ENCODE assay signal across 2 cellular contexts in genomic region chr3:122682016-122682374, GRCh38.
TF ChIP-seq lines count a peak whose summit lies in the region.

No MANE protein-coding gene starts in this region.

TF ChIP-seq in SK-N-SH, 30 proteins besides CTCF, POLR2A, EP300 and RAD21 (continued from another document):
- TF ChIP-seq, protein P1, sequence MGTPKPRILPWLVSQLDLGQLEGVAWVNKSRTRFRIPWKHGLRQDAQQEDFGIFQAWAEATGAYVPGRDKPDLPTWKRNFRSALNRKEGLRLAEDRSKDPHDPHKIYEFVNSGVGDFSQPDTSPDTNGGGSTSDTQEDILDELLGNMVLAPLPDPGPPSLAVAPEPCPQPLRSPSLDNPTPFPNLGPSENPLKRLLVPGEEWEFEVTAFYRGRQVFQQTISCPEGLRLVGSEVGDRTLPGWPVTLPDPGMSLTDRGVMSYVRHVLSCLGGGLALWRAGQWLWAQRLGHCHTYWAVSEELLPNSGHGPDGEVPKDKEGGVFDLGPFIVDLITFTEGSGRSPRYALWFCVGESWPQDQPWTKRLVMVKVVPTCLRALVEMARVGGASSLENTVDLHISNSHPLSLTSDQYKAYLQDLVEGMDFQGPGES (IDR thresholded peaks at IDR 0.05; ENCODE audit: low read depth, low read length) = no peak
- TF ChIP-seq TAF1 (IDR thresholded peaks at IDR 0.05; ENCODE audit: borderline replicate concordance, low read depth, low read length) = no peak
- TF ChIP-seq MAX (IDR thresholded peaks at IDR 0.05; ENCODE audit: low read depth) = no peak
- no peak for TF ChIP-seq SMC3 (IDR thresholded peaks at IDR 0.05; ENCODE audit: low read depth, low read length)
- TF ChIP-seq TEAD4 (IDR thresholded peaks at IDR 0.05; ENCODE audit: borderline replicate concordance, insufficient read depth) = no peak
TF ChIP-seq in SK-N-SH: peak in this region for 0.

TF ChIP-seq in SK-N-SH treated with all-trans-retinoic acid at 6 μM for 48 hours, 23 proteins besides CTCF, POLR2A, EP300 and RAD21 (continued from another document):
- no peak for TF ChIP-seq PATZ1 (CRISPR knock-in tag; IDR thresholded peaks at IDR 0.05; ENCODE audit: borderline replicate concordance)
- no peak for TF ChIP-seq ISL1 (CRISPR knock-in tag; IDR thresholded peaks at IDR 0.05)
- no peak for TF ChIP-seq ZFP3 (CRISPR knock-in tag; IDR thresholded peaks at IDR 0.05)
- no peak for TF ChIP-seq PPARA (CRISPR knock-in tag; IDR thresholded peaks at IDR 0.05; ENCODE audit: borderline replicate concordance)
- TF ChIP-seq ZFP30 (CRISPR knock-in tag; IDR thresholded peaks at IDR 0.05) = no peak
- TF ChIP-seq ZC3H10 (CRISPR knock-in tag; IDR thresholded peaks at IDR 0.05) = no peak
- no peak for TF ChIP-seq ZNF70 (CRISPR knock-in tag; IDR thresholded peaks at IDR 0.05)
- TF ChIP-seq OSR1 (CRISPR knock-in tag; IDR thresholded peaks at IDR 0.05) = no peak
- no peak for TF ChIP-seq TCF4 (CRISPR knock-in tag; IDR thresholded peaks at IDR 0.05; ENCODE audit: borderline replicate concordance)
- TF ChIP-seq, protein P2, sequence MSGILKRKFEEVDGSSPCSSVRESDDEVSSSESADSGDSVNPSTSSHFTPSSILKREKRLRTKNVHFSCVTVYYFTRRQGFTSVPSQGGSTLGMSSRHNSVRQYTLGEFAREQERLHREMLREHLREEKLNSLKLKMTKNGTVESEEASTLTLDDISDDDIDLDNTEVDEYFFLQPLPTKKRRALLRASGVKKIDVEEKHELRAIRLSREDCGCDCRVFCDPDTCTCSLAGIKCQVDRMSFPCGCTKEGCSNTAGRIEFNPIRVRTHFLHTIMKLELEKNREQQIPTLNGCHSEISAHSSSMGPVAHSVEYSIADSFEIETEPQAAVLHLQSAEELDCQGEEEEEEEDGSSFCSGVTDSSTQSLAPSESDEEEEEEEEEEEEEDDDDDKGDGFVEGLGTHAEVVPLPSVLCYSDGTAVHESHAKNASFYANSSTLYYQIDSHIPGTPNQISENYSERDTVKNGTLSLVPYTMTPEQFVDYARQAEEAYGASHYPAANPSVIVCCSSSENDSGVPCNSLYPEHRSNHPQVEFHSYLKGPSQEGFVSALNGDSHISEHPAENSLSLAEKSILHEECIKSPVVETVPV (CRISPR knock-in tag; IDR thresholded peaks at IDR 0.05) = no peak
- no peak for TF ChIP-seq ESRRG (CRISPR knock-in tag; IDR thresholded peaks at IDR 0.05)
- no peak for TF ChIP-seq CSDC2 (CRISPR knock-in tag; IDR thresholded peaks at IDR 0.05)
